Comparison of ENCODE assay signal across 1 cellular context in genomic region chr1:16181887-16182719, GRCh38.
A peak's percentile ranks its signal among the peaks of the same experiment; 100 is the strongest.
TF ChIP-seq lines count a peak whose summit lies in the region.

No MANE protein-coding gene starts in this region.

TF ChIP-seq in A549, 52 proteins besides CTCF, POLR2A, EP300 and RAD21 (continued from another document):
- TF ChIP-seq CEBPB (IDR thresholded peaks at IDR 0.05) (0 out of 4 replicates have a peak, but pooled peaks of 1 of the 2 experiments have one; percentile 3), ZNF302 (CRISPR knock-in tag; IDR thresholded peaks at IDR 0.05) (no peak), RFX5 (IDR thresholded peaks at IDR 0.05) (no peak), TP53 (CRISPR knock-in tag; IDR thresholded peaks at IDR 0.05) (no peak), FOSB (CRISPR knock-in tag; IDR thresholded peaks at IDR 0.05) (0 out of 2 replicates have a peak, but pooled peaks have one; percentile 13), GATA3 (IDR thresholded peaks at IDR 0.05; ENCODE audit: borderline replicate concordance) (peak; percentile 58; the same call in 1 of the 2 replicates), NFE2L2 (conservative IDR thresholded peaks at IDR 0.05; ENCODE audit: low read length) (no peak), MYC (IDR thresholded peaks at IDR 0.05; ENCODE audit: borderline replicate concordance, low read length) (no peak), HOXA7 (CRISPR knock-in tag; IDR thresholded peaks at IDR 0.05) (no peak), ZC3H11A (IDR thresholded peaks at IDR 0.05) (no peak), EHMT2 (IDR thresholded peaks at IDR 0.05; ENCODE audit: low read depth) (no peak), CHD4 (IDR thresholded peaks at IDR 0.05; ENCODE audit: borderline replicate concordance) (no peak), HMGXB4 (CRISPR knock-in tag; IDR thresholded peaks at IDR 0.05; ENCODE audit: borderline replicate concordance) (no peak), POLR2AphosphoS2 (conservative IDR thresholded peaks at IDR 0.05; ENCODE audit: low read length) (no peak), MAX (IDR thresholded peaks at IDR 0.05) (peak; percentile 62), RNF2 (IDR thresholded peaks at IDR 0.05; ENCODE audit: borderline replicate concordance, low read depth) (no peak), JUN (IDR thresholded peaks at IDR 0.05) (peak; percentile 31 to 74; a peak in 4 of 5 replicates), HDAC2 (IDR thresholded peaks at IDR 0.05) (no peak), NR3C1 (IDR thresholded peaks at IDR 0.05) (no peak), CBX2 (IDR thresholded peaks at IDR 0.05; ENCODE audit: borderline replicate concordance, low read depth) (no peak), FOSL2 (IDR thresholded peaks at IDR 0.05) (peak; percentile 53; the same call in 1 of the 2 replicates), FOSL2 (CRISPR knock-in tag; IDR thresholded peaks at IDR 0.05) (peak; percentile 87), HOXB5 (CRISPR knock-in tag; IDR thresholded peaks at IDR 0.05) (no peak), MAFK (IDR thresholded peaks at IDR 0.05; ENCODE audit: partially characterized antibody) (no peak), BHLHE40 (IDR thresholded peaks at IDR 0.05; ENCODE audit: low read depth, low read length) (no peak), ATOH8 (CRISPR knock-in tag; IDR thresholded peaks at IDR 0.05; ENCODE audit: low read depth) (no peak), CBX8 (IDR thresholded peaks at IDR 0.05) (no peak), HEYL (CRISPR knock-in tag; IDR thresholded peaks at IDR 0.05) (no peak), PHF8 (IDR thresholded peaks at IDR 0.05; ENCODE audit: borderline replicate concordance, low read depth) (no peak), PBX3 (IDR thresholded peaks at IDR 0.05) (no peak), CHD2 (IDR thresholded peaks at IDR 0.05; ENCODE audit: low read length, partially characterized antibody) (no peak), ZFP36 (IDR thresholded peaks at IDR 0.05; ENCODE audit: borderline replicate concordance, partially characterized antibody) (peak; percentile 88), SREBF2 (IDR thresholded peaks at IDR 0.05) (no peak), REST (IDR thresholded peaks at IDR 0.05) (no peak), RARB (CRISPR knock-in tag; IDR thresholded peaks at IDR 0.05) (no peak), HES2 (IDR thresholded peaks at IDR 0.05) (no peak), ZSCAN20 (CRISPR knock-in tag; IDR thresholded peaks at IDR 0.05) (no peak), ELK1 (IDR thresholded peaks at IDR 0.05; ENCODE audit: low read depth, low read length) (no peak), EHF (CRISPR knock-in tag; IDR thresholded peaks at IDR 0.05) (peak; percentile 78; the same call in 1 of the 2 replicates), KDM5A (IDR thresholded peaks at IDR 0.05) (no peak), MAZ (IDR thresholded peaks at IDR 0.05; ENCODE audit: borderline replicate concordance, low read depth, low read length) (no peak), E2F6 (IDR thresholded peaks at IDR 0.05; ENCODE audit: borderline replicate concordance, low read depth) (no peak)
